Comparison of ENCODE assay signal across 11 cellular contexts in genomic region chr6:135540207-135540877, GRCh38. TPM values are rescaled to one million over a fixed set of nuclear protein-coding genes. Genes with fewer than 3 reads are reported as not detected.
DNase-seq lines count a peak whose midpoint lies in the region; ATAC-seq and TF ChIP-seq lines count a peak whose summit lies in the region.
"Had no signal": no experiment of that assay in that cellular context is flagged by ENCODE, and none has a peak within 500 bp of the region (broad histone marks: within the 10 kb centered on the region; RNA-seq: fewer than 3 reads in every experiment).

No MANE protein-coding gene starts in this region.

- in situ Hi-C loops in SK-MEL-5 (cut with HindIII; ENCODE audit: low pct_unique_long_range_greater_than_20kb, low sequenced_read_pairs): no loop called here

- peaks cover 5 to 13% of the 10 kb centered on the region in 2 donors for H3K4me1 Mint-ChIP-seq in stimulated activated naive B cell treated with anti-CD40 and anti-IgM and Interleukin-4, amounts not matched to agents 10 μg/mL and 1 μg/mL and 100 μg/mL, for 72 hours

- no peak overlapping the region for H3K27ac Mint-ChIP-seq in stimulated activated naive B cell treated with anti-CD40 and anti-IgM and Interleukin-4, amounts not matched to agents 10 μg/mL and 1 μg/mL and 100 μg/mL, for 72 hours

- peaks cover 9 to 15% of the 10 kb centered on the region in 2 donors for H3K27me3 Mint-ChIP-seq in stimulated activated naive B cell treated with anti-CD40 and anti-IgM and Interleukin-4, amounts not matched to agents 10 μg/mL and 1 μg/mL and 100 μg/mL, for 72 hours

- no peaks in the 10 kb centered on the region for H3K27me3 ChIP-seq in right atrium auricular region

- intact Hi-C loops in Right ventricle myocardium superior (cut with DNase I): no loop called here

- TF ChIP-seq CTCF in right atrium auricular region (IDR thresholded peaks at IDR 0.05): peak in 1 of 2 donors; percentile 51

- H3K9me3 Mint-ChIP-seq in stimulated activated naive B cell treated with anti-CD40 and anti-IgM and Interleukin-4, amounts not matched to agents 10 μg/mL and 1 μg/mL and 100 μg/mL, for 72 hours: peaks cover 0 to 7% of the 10 kb centered on the region in 2 donors

- ATAC-seq in Right ventricle myocardium superior (ENCODE audit: poor library complexity) (peak; percentile 64), HG03045 (IDR thresholded peaks at IDR 0.05; ENCODE audit: unreplicated experiment) (no peak)
- ATAC-seq in stimulated activated naive B cell treated with anti-CD40 and anti-IgM and Interleukin-4, amounts not matched to agents 10 μg/mL and 1 μg/mL and 100 μg/mL, for 72 hours (replicated peaks): peak; percentile 44 to 49

- H3K4me1 ChIP-seq in right atrium auricular region: no peaks in the 10 kb centered on the region

- H3K36me3 Mint-ChIP-seq in stimulated activated naive B cell treated with anti-CD40 and anti-IgM and Interleukin-4, amounts not matched to agents 10 μg/mL and 1 μg/mL and 100 μg/mL, for 72 hours: peaks cover 1 to 3% of the 10 kb centered on the region in 2 donors

- H3K4me3 Mint-ChIP-seq in stimulated activated naive B cell treated with anti-CD40 and anti-IgM and Interleukin-4, amounts not matched to agents 10 μg/mL and 1 μg/mL and 100 μg/mL, for 72 hours: no peak overlapping the region

- H3K27ac ChIP-seq in right atrium auricular region: no peak overlapping the region
- H3K27ac ChIP-seq: HL-60, SK-N-MC had no signal

- DNase-seq in Right ventricle myocardium superior (peak; percentile 33), right atrium auricular region (ENCODE audit: low spot score) (no peak), SK-MEL-5 (ENCODE audit: low read depth, low spot score) (peak; percentile 37), fibroblast of gingiva (ENCODE audit: low read depth) (peak; percentile 55), HT-29 (ENCODE audit: low spot score) (no peak), NOMO-1 treated with dmso at 0.1 percent for 144 hours (lab: John Stamatoyannopoulos, UW; ENCODE audit: unreplicated experiment) (no peak)
- no peak for DNase-seq in stimulated activated naive B cell treated with anti-CD40 and anti-IgM and Interleukin-4, amounts not matched to agents 10 μg/mL and 1 μg/mL and 100 μg/mL, for 72 hours
- DNase-seq: NCI-H2081 treated with DMSO at 0.1 percent for 48 hours had no signal

- H3K4me3 ChIP-seq in right atrium auricular region: no peak overlapping the region
- H3K4me3 ChIP-seq: SK-N-MC had no signal

- H3K9me3 ChIP-seq in right atrium auricular region: no peaks in the 10 kb centered on the region

- no peaks in the 10 kb centered on the region for H3K36me3 ChIP-seq in right atrium auricular region

RNA-seq across cellular contexts. Expression of gene AHI1, which starts 42.8 kb away (rescaled TPM):
- total RNA-seq in Right ventricle myocardium superior (8.5 TPM), right atrium auricular region (10 to 100 TPM in 1 of 2 donors, 1 to 10 TPM in 1; 8.5 to 10.2 TPM)
- 5.8 and 7.4 TPM in 2 replicates for total RNA-seq in SK-MEL-5 (2014; rRNA removed; shearing (Covaris generic))
- polyA plus RNA-seq in SK-MEL-5 (2015; cell fraction: cytosol; rRNA removed): 2.9 and 5.4 TPM in 2 replicates
- 29.7 and 40.6 TPM in 2 replicates for polyA plus RNA-seq in SK-MEL-5 (2015; cell fraction: nucleus; rRNA removed)
- total RNA-seq in HT-29 (2014; rRNA removed; shearing (Covaris generic)): 5.1 and 9.1 TPM in 2 replicates

Comparison
In these comparisons a context has a peak if more than half of its experiments do, and no peak if none do; other contexts are left out.
1. DNase-seq: peak in Right ventricle myocardium superior (single experiment), SK-MEL-5 (single experiment) and fibroblast of gingiva (single experiment); none in right atrium auricular region (single experiment), stimulated activated naive B cell treated with anti-CD40 and anti-IgM and Interleukin-4, amounts not matched to agents 10 μg/mL and 1 μg/mL and 100 μg/mL, for 72 hours (single experiment), HT-29 (single experiment) and NOMO-1 treated with dmso at 0.1 percent for 144 hours (single experiment).